8 cellular contexts compared by ENCODE assay signal in genomic region chr16:85296859-85297698, GRCh38.
DNase-seq lines count a peak whose midpoint lies in the region; ATAC-seq, FAIRE-seq and TF ChIP-seq lines count a peak whose summit lies in the region.

No MANE protein-coding gene starts in this region.

- no peaks in the 10 kb centered on the region for H3K4me1 ChIP-seq in Karpas-422 (ENCODE audit: low read length)

- DNase-seq in D721Med (ENCODE audit: insufficient read length, low spot score): no peak
- DNase-seq in Karpas-422: peak; percentile 82
- no peak for DNase-seq in activated B cell treated with CpG ODN at 0.5 μM for 24 hours
- DNase-seq in chondrocyte (ENCODE audit: low spot score): no peak
- DNase-seq in memory B cell (ENCODE audit: low spot score in 2 of 2): peak; percentile 42 to 67
- peak; percentile 57 to 58 for DNase-seq in stimulated activated naive CD8-positive, alpha-beta T cell treated with anti-CD3 and anti-CD28 coated beads, Interleukin-15, amount 100 ng/mL, for 72 hours
- DNase-seq in OCI-M2 (lab: John Stamatoyannopoulos, UW; ENCODE audit: unreplicated experiment): no peak
- DNase-seq in putamen (ENCODE audit: low spot score): no peak

- FAIRE-seq in D721Med (lab: Jason Lieb, UNC): no peak

- H3K9me2 ChIP-seq in Karpas-422 (replicated peaks; ENCODE audit: insufficient read depth, low read length): no peaks in the 10 kb centered on the region

- no peaks in the 10 kb centered on the region for H3K79me2 ChIP-seq in Karpas-422 (ENCODE audit: low read length)

- H3K9ac ChIP-seq in Karpas-422 (ENCODE audit: low read length): no peak overlapping the region

- H3K9me3 Mint-ChIP-seq in activated B cell treated with CpG ODN at 0.5 μM for 24 hours (no peaks in the 10 kb centered on the region), chondrocyte (ENCODE audit: low read depth) (no peaks in the 10 kb centered on the region), memory B cell (no peaks in the 10 kb centered on the region)
- H3K9me3 Mint-ChIP-seq in stimulated activated naive CD8-positive, alpha-beta T cell treated with anti-CD3 and anti-CD28 coated beads, Interleukin-15, amount 100 ng/mL, for 72 hours: no peaks in the 10 kb centered on the region

- CTCF ChIA-PET in activated B cell treated with CpG ODN at 0.5 μM for 24 hours (lab: Charles Lee): interaction anchor here (0.8 to 2.1 kb wide), 6 partner anchors 10 to 376 kb away, joined by 3 to 8 read pairs (median 3); no protein-coding TSS in a partner anchor

- POLR2A ChIA-PET in activated B cell treated with CpG ODN at 0.5 μM for 24 hours (lab: Charles Lee): no interaction called here

- TF ChIP-seq CTCF in D721Med (IDR thresholded peaks at IDR 0.05; ENCODE audit: insufficient read depth, missing control alignments): peak; percentile 71
- TF ChIP-seq CTCF in activated B cell treated with CpG ODN at 0.5 μM for 24 hours (IDR thresholded peaks at IDR 0.05): no peak
- TF ChIP-seq CTCF in chondrocyte (IDR thresholded peaks at IDR 0.05): peak; percentile 85

- H3K27ac Mint-ChIP-seq in activated B cell treated with CpG ODN at 0.5 μM for 24 hours (no peak overlapping the region), chondrocyte (ENCODE audit: unreplicated experiment) (no peak overlapping the region), memory B cell (no peak overlapping the region)
- H3K27ac Mint-ChIP-seq in stimulated activated naive CD8-positive, alpha-beta T cell treated with anti-CD3 and anti-CD28 coated beads, Interleukin-15, amount 100 ng/mL, for 72 hours: no peak overlapping the region

- no peak overlapping the region for H3K27ac ChIP-seq in Karpas-422 (ENCODE audit: low read length)

- no peaks in the 10 kb centered on the region for H3K36me3 Mint-ChIP-seq in activated B cell treated with CpG ODN at 0.5 μM for 24 hours (ENCODE audit: low read depth)
- no peaks in the 10 kb centered on the region for H3K36me3 Mint-ChIP-seq in chondrocyte (ENCODE audit: low read depth)
- H3K36me3 Mint-ChIP-seq in memory B cell: no peaks in the 10 kb centered on the region

- intact Hi-C loops in activated B cell treated with CpG ODN at 0.5 μM for 24 hours (cut with micrococcal nuclease): loop anchor here (1.0 kb wide), 1 partner anchor 421 kb away; no protein-coding TSS in a partner anchor

- no peaks in the 10 kb centered on the region for H3K36me3 ChIP-seq in Karpas-422 (ENCODE audit: insufficient read depth, low read length)

- no peaks in the 10 kb centered on the region for H3K9me3 ChIP-seq in Karpas-422 (ENCODE audit: low read length)

- H3K4me3 ChIP-seq in Karpas-422 (ENCODE audit: low read length): no peak overlapping the region

- H3K4me1 Mint-ChIP-seq in activated B cell treated with CpG ODN at 0.5 μM for 24 hours (no peaks in the 10 kb centered on the region), chondrocyte (ENCODE audit: low read depth) (no peaks in the 10 kb centered on the region), memory B cell (no peaks in the 10 kb centered on the region)
- no peaks in the 10 kb centered on the region for H3K4me1 Mint-ChIP-seq in stimulated activated naive CD8-positive, alpha-beta T cell treated with anti-CD3 and anti-CD28 coated beads, Interleukin-15, amount 100 ng/mL, for 72 hours

- H4K20me1 ChIP-seq in Karpas-422 (ENCODE audit: insufficient read depth, low read depth, low read length): no peaks in the 10 kb centered on the region

- ATAC-seq in activated B cell treated with CpG ODN at 0.5 μM for 24 hours (ENCODE audit: low read depth): peak; percentile 92
- peak; percentile 82 for ATAC-seq in memory B cell (ENCODE audit: low read depth)
- peak; percentile 86 for ATAC-seq in stimulated activated naive CD8-positive, alpha-beta T cell treated with anti-CD3 and anti-CD28 coated beads, Interleukin-15, amount 100 ng/mL, for 72 hours

- no peak overlapping the region for H3K4me2 ChIP-seq in Karpas-422 (ENCODE audit: low read depth, low read length, poor library complexity, severe bottlenecking)

- no peaks in the 10 kb centered on the region for H3K27me3 ChIP-seq in Karpas-422 (ENCODE audit: low read length)

- H2AFZ ChIP-seq in Karpas-422 (ENCODE audit: low read length): no peak overlapping the region

- H3K27me3 Mint-ChIP-seq in activated B cell treated with CpG ODN at 0.5 μM for 24 hours (peaks cover 8% of the 10 kb centered on the region), chondrocyte (ENCODE audit: low read depth) (peaks cover 10% of the 10 kb centered on the region), memory B cell (peaks cover 8% of the 10 kb centered on the region)
- no peaks in the 10 kb centered on the region for H3K27me3 Mint-ChIP-seq in stimulated activated naive CD8-positive, alpha-beta T cell treated with anti-CD3 and anti-CD28 coated beads, Interleukin-15, amount 100 ng/mL, for 72 hours

- H3K4me3 Mint-ChIP-seq in activated B cell treated with CpG ODN at 0.5 μM for 24 hours (no peak overlapping the region), chondrocyte (ENCODE audit: unreplicated experiment) (no peak overlapping the region), memory B cell (no peak overlapping the region)
- H3K4me3 Mint-ChIP-seq in stimulated activated naive CD8-positive, alpha-beta T cell treated with anti-CD3 and anti-CD28 coated beads, Interleukin-15, amount 100 ng/mL, for 72 hours: no peak overlapping the region

Comparison
In these comparisons a context has a peak if more than half of its experiments do, and no peak if none do; other contexts are left out.
1. DNase-seq: peak in Karpas-422 (single experiment), memory B cell (2 of 2) and stimulated activated naive CD8-positive, alpha-beta T cell treated with anti-CD3 and anti-CD28 coated beads, Interleukin-15, amount 100 ng/mL, for 72 hours (2 of 2); none in D721Med (single experiment), activated B cell treated with CpG ODN at 0.5 μM for 24 hours (single experiment), chondrocyte (single experiment), OCI-M2 (single experiment) and putamen (single experiment).
2. Peak in every context shown above with its lines, with median percentiles within 50 percentile points of each other: ATAC-seq.